ENCODE assay signal across 25 cellular contexts in genomic region chr6:2784061-2784460, GRCh38. TPM values are rescaled to one million over a fixed set of nuclear protein-coding genes. Genes with fewer than 3 reads are reported as not detected.
DNase-seq lines count a peak whose midpoint lies in the region; ATAC-seq and TF ChIP-seq lines count a peak whose summit lies in the region.
"Had no signal": no experiment of that assay in that cellular context is flagged by ENCODE, and none has a peak within 500 bp of the region (broad histone marks: within the 10 kb centered on the region; RNA-seq: fewer than 3 reads in every experiment).

No MANE protein-coding gene starts in this region.

- H3K4me3 ChIP-seq in HEK293 (ENCODE audit: low read depth, low read length) (no peak overlapping the region), lower lobe of right lung (no peak overlapping the region), stomach (no peak overlapping the region)
- H3K4me3 ChIP-seq: smooth muscle cell, vagina had no signal

- peak overlapping the region in 1 of 5 experiments; percentile 44 for H3K4me3 Mint-ChIP-seq in brain
- H3K4me3 Mint-ChIP-seq: activated CD4-positive, alpha-beta T cell treated with anti-CD3 and anti-CD28 coated beads, Interleukin-2, amount 10 ng/mL, durations not matched to agents 24 days and 14 days; activated naive CD8-positive, alpha-beta T cell; CD14-positive monocyte; HFFc6; stimulated activated memory B cell treated with anti-CD40 and anti-IgM and Interleukin-4, amounts not matched to agents 10 μg/mL and 1 μg/mL and 100 μg/mL, for 72 hours had no signal

- H3K27me3 Mint-ChIP-seq in brain: peaks cover 2% of the 10 kb centered on the region
- H3K27me3 Mint-ChIP-seq: activated CD4-positive, alpha-beta T cell treated with anti-CD3 and anti-CD28 coated beads, Interleukin-2, amount 10 ng/mL, durations not matched to agents 24 days and 14 days; activated naive CD8-positive, alpha-beta T cell; stimulated activated memory B cell treated with anti-CD40 and anti-IgM and Interleukin-4, amounts not matched to agents 10 μg/mL and 1 μg/mL and 100 μg/mL, for 72 hours had no signal

- TF ChIP-seq POLR2A in stomach (IDR thresholded peaks at IDR 0.05): no peak

- H3K36me3 Mint-ChIP-seq in brain: peaks cover 65% of the 10 kb centered on the region

- no peaks in the 10 kb centered on the region for H3K9me3 Mint-ChIP-seq in brain
- H3K9me3 Mint-ChIP-seq: activated CD4-positive, alpha-beta T cell treated with anti-CD3 and anti-CD28 coated beads, Interleukin-2, amount 10 ng/mL, durations not matched to agents 24 days and 14 days; CD14-positive monocyte; HFFc6; stimulated activated memory B cell treated with anti-CD40 and anti-IgM and Interleukin-4, amounts not matched to agents 10 μg/mL and 1 μg/mL and 100 μg/mL, for 72 hours had no signal

- H3K4me1 ChIP-seq in HEK293 (ENCODE audit: control insufficient read depth, insufficient read depth, low read length) (0 out of 2 replicates have a peak, but pooled peaks cover 2% of the 10 kb centered on the region), lower lobe of right lung (peaks cover 18% of the 10 kb centered on the region), stomach (peaks cover 6 to 27% (median 18%) of the 10 kb centered on the region in 4 donors)
- H3K4me1 ChIP-seq: foreskin keratinocyte, vagina had no signal

- H3K27ac ChIP-seq in HEK293 (ENCODE audit: extremely low read depth, low read depth, low read length): no peak overlapping the region
- peak overlapping the region; percentile 31 for H3K27ac ChIP-seq in lower lobe of right lung
- H3K27ac ChIP-seq in stomach: peak overlapping the region in 3 of 5 donors; percentile 34 to 62 (median 62)
- H3K27ac ChIP-seq: foreskin keratinocyte, vagina had no signal

- H3K27ac Mint-ChIP-seq in brain: peak overlapping the region in 3 of 5 experiments; percentile 6 to 78 (median 45)
- H3K27ac Mint-ChIP-seq: activated naive CD8-positive, alpha-beta T cell; HFFc6; stimulated activated memory B cell treated with anti-CD40 and anti-IgM and Interleukin-4, amounts not matched to agents 10 μg/mL and 1 μg/mL and 100 μg/mL, for 72 hours had no signal

- CTCF ChIA-PET in HEK293 (lab: Yijun Ruan, JAX): interaction anchor here (0.9 to 2.9 kb wide), 3 partner anchors 12 to 203 kb away, joined by 3 to 18 read pairs (median 9); no protein-coding TSS in a partner anchor

- no peak for TF ChIP-seq CTCF in HEK293 (tag by site-specific recombination; IDR thresholded peaks at IDR 0.05)
- TF ChIP-seq CTCF in brain (conservative IDR thresholded peaks at IDR 0.05): no peak
- no peak for TF ChIP-seq CTCF in lower lobe of right lung (IDR thresholded peaks at IDR 0.05)
- TF ChIP-seq CTCF in stomach (IDR thresholded peaks at IDR 0.05): no peak

- no peak for TF ChIP-seq EP300 in stomach (IDR thresholded peaks at IDR 0.05)

- DNase-seq in lower lobe of right lung (no peak), stomach (no peak), NCI-H2196 treated with DMSO at 0.1 percent for 48 hours (lab: John Stamatoyannopoulos, UW; ENCODE audit: unreplicated experiment) (no peak)
- DNase-seq: activated CD4-positive, alpha-beta T cell treated with anti-CD3 and anti-CD28 coated beads, Interleukin-2, amount 10 ng/mL, durations not matched to agents 24 days and 14 days; activated T-cell treated with anti-CD3 and anti-CD28 coated beads, Interleukin-2, amount 50 U/mL, for 48 hours; cerebellar nuclear complex; DMS153; effector CD8-positive, alpha-beta T cell; foreskin keratinocyte; HFFc6; MM.1S; NCI-H1417; NCI-H2081 treated with DMSO at 0.1 percent for 48 hours; NCI-H446 treated with DMSO at 0.1 percent for 48 hours; nucleus accumbens had no signal

- no peaks in the 10 kb centered on the region for H3K9me3 ChIP-seq in HEK293 (ENCODE audit: control insufficient read depth, insufficient read depth, low read depth, low read length)
- no peaks in the 10 kb centered on the region for H3K9me3 ChIP-seq in lower lobe of right lung
- H3K9me3 ChIP-seq in stomach: no peaks in the 10 kb centered on the region
- H3K9me3 ChIP-seq: vagina had no signal

- peaks cover 59% of the 10 kb centered on the region for H3K4me1 Mint-ChIP-seq in brain
- H3K4me1 Mint-ChIP-seq: stimulated activated memory B cell treated with anti-CD40 and anti-IgM and Interleukin-4, amounts not matched to agents 10 μg/mL and 1 μg/mL and 100 μg/mL, for 72 hours had no signal

- 80 to 88% (median 86%) methylated on average over 5 of the region's 5 CpGs for WGBS in stomach, 5 donors

- peaks cover 0 to 76% of the 10 kb centered on the region in 2 experiments; a peak in 2 of 3 replicates for H3K36me3 ChIP-seq in HEK293 (ENCODE audit: control insufficient read depth in 2 of 2, insufficient read depth in 1 of 2, low read length in 2 of 2)
- H3K36me3 ChIP-seq in lower lobe of right lung: peaks cover 65% of the 10 kb centered on the region
- H3K36me3 ChIP-seq in stomach: peaks cover 12 to 84% (median 73%) of the 10 kb centered on the region in 4 donors

- POLR2A ChIA-PET in HEK293 (lab: Yijun Ruan, JAX): interaction anchor here (0.5 to 2.1 kb wide), 3 partner anchors 12 to 567 kb away, joined by 4 to 5 read pairs (median 5); partner anchors contain the start of gene WRNIP1

- H3K27me3 ChIP-seq in lower lobe of right lung (ENCODE audit: low read depth): no peaks in the 10 kb centered on the region
- H3K27me3 ChIP-seq in stomach: no peaks in the 10 kb centered on the region
- H3K27me3 ChIP-seq: foreskin keratinocyte, vagina had no signal

- intact Hi-C loops in lower lobe of right lung (cut with DNase I) (no loop called here), stomach (cut with DNase I; ENCODE audit: low total_unique reads) (loop anchor here (10.0 kb wide), 1 partner anchor 161 kb away; no protein-coding TSS in a partner anchor)

- ATAC-seq in lower lobe of right lung (peak in 1 of 2 donors; percentile 7), GM19452 (IDR thresholded peaks at IDR 0.05; ENCODE audit: unreplicated experiment) (no peak), HG02571 (IDR thresholded peaks at IDR 0.05; ENCODE audit: unreplicated experiment) (no peak)
- ATAC-seq: esophagus mucosa; stimulated activated memory B cell treated with anti-CD40 and anti-IgM and Interleukin-4, amounts not matched to agents 10 μg/mL and 1 μg/mL and 100 μg/mL, for 72 hours had no signal

TF ChIP-seq in HEK293, 187 proteins besides CTCF, POLR2A, EP300 and RAD21:
- no peak for TF ChIP-seq ZNF433 (tag by site-specific recombination; IDR thresholded peaks at IDR 0.05; ENCODE audit: low read depth)
- TF ChIP-seq ZNF2 (tag by site-specific recombination; IDR thresholded peaks at IDR 0.05): 0 out of 2 replicates have a peak, but pooled peaks have one; percentile 43
- TF ChIP-seq ZNF302 (tag by site-specific recombination; IDR thresholded peaks at IDR 0.05; ENCODE audit: low read depth): no peak
- no peak for TF ChIP-seq ZNF707 (tag by site-specific recombination; IDR thresholded peaks at IDR 0.05)

RNA-seq across cellular contexts. Expression of gene WRNIP1, which starts 18.9 kb away (rescaled TPM):
- polyA plus RNA-seq in brain (ENCODE audit: insufficient read depth, low read depth, low replicate concordance) (79.9 TPM), stomach (10 to 100 TPM; 32.2 to 51.4 (median 37.3) TPM)
- total RNA-seq in lower lobe of right lung (45.1 TPM), stomach (100 to 1,000 TPM in 1 of 5 donors, 10 to 100 TPM in 4; 29.7 to 196 (median 39.7) TPM)

RNA-seq across cellular contexts. Expression of gene MYLK4, which starts 33.3 kb away (rescaled TPM):
- polyA plus RNA-seq in brain (ENCODE audit: insufficient read depth, low read depth, low replicate concordance) (0.31 TPM), stomach (under 1 TPM; 0.12 to 0.43 (median 0.15) TPM)
- total RNA-seq in lower lobe of right lung (0.56 TPM), stomach (1 to 10 TPM in 1 of 5 donors, under 1 TPM in 1, not detected in 3; 0.87 to 1.3 TPM)

RNA-seq across cellular contexts. Expression of gene SERPINB1, which starts 57.6 kb away (rescaled TPM):
- polyA plus RNA-seq in brain (ENCODE audit: insufficient read depth, low read depth, low replicate concordance) (14.8 TPM), stomach (100 to 1,000 TPM; 126 to 146 (median 129) TPM)
- total RNA-seq in lower lobe of right lung (125 TPM), stomach (100 to 1,000 TPM in 1 of 5 donors, 10 to 100 TPM in 4; 10.3 to 122 (median 18.7) TPM)
